Comparison of ENCODE assay signal across 8 cellular contexts in genomic region chr15:57559875-57560274, GRCh38. TPM values are rescaled to one million over a fixed set of nuclear protein-coding genes. Genes with fewer than 3 reads are reported as not detected.
DNase-seq lines count a peak whose midpoint lies in the region; ATAC-seq, FAIRE-seq and TF ChIP-seq lines count a peak whose summit lies in the region.

No MANE protein-coding gene starts in this region.

- TF ChIP-seq POLR2A in K562 (conservative IDR thresholded peaks at IDR 0.05) = no peak

- no peak overlapping the region for H3K27ac ChIP-seq in K562 (ENCODE audit: extremely low read depth, low read depth, low read length)

- H3K9me3 ChIP-seq in K562 (replicated peaks; ENCODE audit: control insufficient read depth, insufficient read depth, low read depth, low read length) = no peaks in the 10 kb centered on the region

- 0% methylated on average over 5 of the region's 5 CpGs for WGBS in K562 (ENCODE audit: insufficient coverage, low coverage, missing lambda C conversion rate)

- peak; percentile 83 to 92 (median 84) for TF ChIP-seq CTCF in K562 (IDR thresholded peaks at IDR 0.05 in 2 of 3, conservative IDR thresholded peaks at IDR 0.05 in 1 of 3; ENCODE audit: insufficient read depth in 2 of 3, low read depth in 1 of 3, low read length in 3 of 3)

- H3K4me2 ChIP-seq in K562 (ENCODE audit: insufficient read depth, low read length) = no peak overlapping the region

- CTCF ChIA-PET in K562 (lab: Yijun Ruan, JAX; ENCODE audit: low intra/inter-chr PET ratio) = interaction anchor here (0.6 to 2.9 kb wide), 5 partner anchors 220 to 1942 kb away, joined by 3 to 17 read pairs (median 4); no protein-coding TSS in a partner anchor

- H3K27me3 ChIP-seq in K562 (ENCODE audit: control insufficient read depth in 2 of 2, insufficient read depth in 2 of 2, low read length in 2 of 2) = peaks cover 5 to 39% of the 10 kb centered on the region in 2 experiments

- ATAC-seq in K562 = peak; percentile 86
- no peak for ATAC-seq in HG03565 (IDR thresholded peaks at IDR 0.05; ENCODE audit: unreplicated experiment)
- no peak for ATAC-seq in HG02798 (IDR thresholded peaks at IDR 0.05; ENCODE audit: poor library complexity, unreplicated experiment)

- no peaks in the 10 kb centered on the region for H4K20me1 ChIP-seq in K562 (replicated peaks; ENCODE audit: control insufficient read depth, insufficient read depth, low read length)

- no TSS peak for BruUV-seq in K562 (replicated peaks; lab: Mats Ljungman, UMichigan)

- peak; percentile 95 for FAIRE-seq in K562 (lab: Jason Lieb, UNC)

- no peaks in the 10 kb centered on the region for H3K9me1 ChIP-seq in K562 (ENCODE audit: control insufficient read depth, insufficient read depth, low read length)

- H3K9ac ChIP-seq in K562 (ENCODE audit: insufficient read depth in 1 of 2, low read depth in 2 of 2, low read length in 2 of 2) = no peak overlapping the region

- intact Hi-C loops in K562 (cut with micrococcal nuclease) = loop anchor here (2.0 to 5.0 kb wide), 4 partner anchors 52 to 621 kb away; no protein-coding TSS in a partner anchor

- peak; percentile 81 for DNase-seq in ELF-1 (ENCODE audit: low read depth, low spot score)
- peak; percentile 32 for DNase-seq in KG1 (lab: John Stamatoyannopoulos, UW)
- DNase-seq in T1000 (lab: John Stamatoyannopoulos, UW) = peak; percentile 31
- peak; percentile 69 to 73 (median 71) for DNase-seq in K562 (ENCODE audit: extremely low read depth in 1 of 4, low spot score in 3 of 4)
- DNase-seq in islet precursor cell = peak; percentile 80
- peak; percentile 71 for DNase-seq in stimulated activated CD4-positive, alpha-beta T cell treated with anti-CD3 and anti-CD28 coated beads, Interleukin-1b, Interleukin-23, amount 100 ng/mL, for 4 hours (ENCODE audit: low read depth in 2 of 2)

- POLR2A ChIA-PET in K562 (lab: Yijun Ruan, JAX) = interaction anchor here (0.6 kb wide), 1 partner anchor 113 kb away, joined by 3 read pairs; no protein-coding TSS in a partner anchor

- in situ Hi-C loops in K562 (cut with MboI) = loop anchor here (10.0 to 25.0 kb wide), 2 partner anchors 502 to 625 kb away; partner anchors contain the start of gene ALDH1A2

- no peak overlapping the region for H2AFZ ChIP-seq in K562 (ENCODE audit: low read depth, low read length)

- TF ChIP-seq EP300 in K562 (IDR thresholded peaks at IDR 0.05; ENCODE audit: low read length) = no peak

- TF ChIP-seq RAD21 in K562 (CRISPR knock-in tag; conservative IDR thresholded peaks at IDR 0.05 in 1 of 2, IDR thresholded peaks at IDR 0.05 in 1 of 2) = peak; percentile 63 to 79

- H3K4me3 ChIP-seq in K562 = no peak overlapping the region

- H3K4me1 ChIP-seq in K562 (replicated peaks in 1 of 2; ENCODE audit: control insufficient read depth in 2 of 2, insufficient read depth in 2 of 2, low read length in 2 of 2) = no peaks in the 10 kb centered on the region; a peak in 1 of 5 replicates

- H3K36me3 ChIP-seq in K562 (ENCODE audit: control insufficient read depth, insufficient read depth, low read length) = no peaks in the 10 kb centered on the region

- no peaks in the 10 kb centered on the region for H3K79me2 ChIP-seq in K562 (ENCODE audit: control insufficient read depth, insufficient read depth, low read length)

TF ChIP-seq in K562, 482 proteins besides CTCF, POLR2A, EP300 and RAD21:
- 0 out of 2 replicates have a peak, but pooled peaks have one; percentile 32 for TF ChIP-seq JUN (IDR thresholded peaks at IDR 0.05; ENCODE audit: borderline replicate concordance, low read depth, low read length)
- TF ChIP-seq JUN (CRISPR knock-in tag; IDR thresholded peaks at IDR 0.05; ENCODE audit: borderline replicate concordance) = no peak
- peak; percentile 63; the same call in 1 of the 2 replicates for TF ChIP-seq STAG1 (CRISPR knock-in tag; IDR thresholded peaks at IDR 0.05; ENCODE audit: borderline replicate concordance)
- TF ChIP-seq MEIS2 (IDR thresholded peaks at IDR 0.05; ENCODE audit: partially characterized antibody) = peak; percentile 67
- peak; percentile 44 for TF ChIP-seq SMC3 (conservative IDR thresholded peaks at IDR 0.05; ENCODE audit: insufficient read depth, low read depth, low read length)
- TF ChIP-seq, protein P1, sequence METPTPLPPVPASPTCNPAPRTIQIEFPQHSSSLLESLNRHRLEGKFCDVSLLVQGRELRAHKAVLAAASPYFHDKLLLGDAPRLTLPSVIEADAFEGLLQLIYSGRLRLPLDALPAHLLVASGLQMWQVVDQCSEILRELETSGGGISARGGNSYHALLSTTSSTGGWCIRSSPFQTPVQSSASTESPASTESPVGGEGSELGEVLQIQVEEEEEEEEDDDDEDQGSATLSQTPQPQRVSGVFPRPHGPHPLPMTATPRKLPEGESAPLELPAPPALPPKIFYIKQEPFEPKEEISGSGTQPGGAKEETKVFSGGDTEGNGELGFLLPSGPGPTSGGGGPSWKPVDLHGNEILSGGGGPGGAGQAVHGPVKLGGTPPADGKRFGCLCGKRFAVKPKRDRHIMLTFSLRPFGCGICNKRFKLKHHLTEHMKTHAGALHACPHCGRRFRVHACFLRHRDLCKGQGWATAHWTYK (CRISPR knock-in tag; IDR thresholded peaks at IDR 0.05) = peak; percentile 47; the same call in 1 of the 2 replicates
- TF ChIP-seq PBX2 (CRISPR knock-in tag; IDR thresholded peaks at IDR 0.05; ENCODE audit: low read depth) = no peak
- TF ChIP-seq PBX2 (tag; conservative IDR thresholded peaks at IDR 0.05; ENCODE audit: low read depth) = 0 out of 2 replicates have a peak, but pooled peaks have one; percentile 17
- TF ChIP-seq RB1 (IDR thresholded peaks at IDR 0.05; ENCODE audit: low read depth) = 0 out of 2 replicates have a peak, but pooled peaks have one; percentile 20
- TF ChIP-seq CTBP1 (IDR thresholded peaks at IDR 0.05; ENCODE audit: borderline replicate concordance) = peak; percentile 25; the same call in 1 of the 2 replicates
- TF ChIP-seq POLR2AphosphoS2 (IDR thresholded peaks at IDR 0.05; ENCODE audit: low read length) = no peak
- TF ChIP-seq NRF1 (conservative IDR thresholded peaks at IDR 0.05 in 1 of 2, IDR thresholded peaks at IDR 0.05 in 1 of 2) = no peak
- TF ChIP-seq MAZ (CRISPR knock-in tag; conservative IDR thresholded peaks at IDR 0.05 in 1 of 2, IDR thresholded peaks at IDR 0.05 in 1 of 2) = 0 out of 4 replicates have a peak, but pooled peaks of 1 of the 2 experiments have one; percentile 27
- TF ChIP-seq RBBP5 (IDR thresholded peaks at IDR 0.05; ENCODE audit: borderline replicate concordance, insufficient read depth, low read length, poor library complexity, severe bottlenecking) = no peak
- no peak for TF ChIP-seq TCFL5 (CRISPR knock-in tag; conservative IDR thresholded peaks at IDR 0.05)

RNA-seq across cellular contexts. Expression of gene MYZAP, which starts 31.8 kb away (rescaled TPM):
- not detected in 2 replicates for total RNA-seq in K562 (2011; cell fraction: chromatin; rRNA removed; ENCODE audit: low replicate concordance)
- not detected in 2 replicates for total RNA-seq in K562 (2011; cell fraction: nucleolus; rRNA removed)
- total RNA-seq in K562 (2011; cell fraction: nucleoplasm; rRNA removed) = not detected in 2 replicates
- not detected in 2 replicates for total RNA-seq in K562 (2014; rRNA removed)
- not detected in 2 replicates for total RNA-seq in K562 (2014; rRNA removed; fragmentation: Illumina TruSeq; extraction: Trizol)
- total RNA-seq in K562 (2015; rRNA removed; fragmentation: Illumina TruSeq; extraction: Trizol) = not detected in 2 replicates
- not detected in 2 replicates for total RNA-seq in K562 (2021)
- 0.03 TPM in 1 of 2 replicates, not detected in the other for polyA plus RNA-seq in K562 (2011; rRNA removed)
- polyA plus RNA-seq in K562 (2011; cell fraction: cytosol; rRNA removed) = not detected in 2 replicates
- polyA plus RNA-seq in K562 (2011; cell fraction: nucleus; rRNA removed) = not detected in 2 replicates
- polyA plus RNA-seq in K562 (2012) = not detected in 2 replicates
- not detected in 2 replicates for polyA plus RNA-seq in K562 (2014; fragmentation: Illumina TruSeq; extraction: Trizol)
- polyA plus RNA-seq in K562 (2014; fragmentation: Nextera tagmentation; extraction: Ambion mirVana) = not detected
- not detected in 2 replicates for polyA plus RNA-seq in K562 (2014; rRNA removed)
- not detected in 2 replicates for polyA minus RNA-seq in K562 (2011; rRNA and poly(A)+ RNA removed)
- not detected in 2 replicates for polyA minus RNA-seq in K562 (2011; cell fraction: cytosol; rRNA and poly(A)+ RNA removed)
- polyA minus RNA-seq in K562 (2011; cell fraction: nucleus; rRNA and poly(A)+ RNA removed) = not detected in 2 replicates

Comparison
In these comparisons a context has a peak if more than half of its experiments do, and no peak if none do; other contexts are left out.
1. DNase-seq: peak in every context shown above with its lines; median percentile 81 in ELF-1; 80 in islet precursor cell; 71 in K562; 71 in stimulated activated CD4-positive, alpha-beta T cell treated with anti-CD3 and anti-CD28 coated beads, Interleukin-1b, Interleukin-23, amount 100 ng/mL, for 4 hours; 32 in KG1; 31 in T1000.